8 cellular contexts compared by ENCODE assay signal in the genomic region with DNA sequence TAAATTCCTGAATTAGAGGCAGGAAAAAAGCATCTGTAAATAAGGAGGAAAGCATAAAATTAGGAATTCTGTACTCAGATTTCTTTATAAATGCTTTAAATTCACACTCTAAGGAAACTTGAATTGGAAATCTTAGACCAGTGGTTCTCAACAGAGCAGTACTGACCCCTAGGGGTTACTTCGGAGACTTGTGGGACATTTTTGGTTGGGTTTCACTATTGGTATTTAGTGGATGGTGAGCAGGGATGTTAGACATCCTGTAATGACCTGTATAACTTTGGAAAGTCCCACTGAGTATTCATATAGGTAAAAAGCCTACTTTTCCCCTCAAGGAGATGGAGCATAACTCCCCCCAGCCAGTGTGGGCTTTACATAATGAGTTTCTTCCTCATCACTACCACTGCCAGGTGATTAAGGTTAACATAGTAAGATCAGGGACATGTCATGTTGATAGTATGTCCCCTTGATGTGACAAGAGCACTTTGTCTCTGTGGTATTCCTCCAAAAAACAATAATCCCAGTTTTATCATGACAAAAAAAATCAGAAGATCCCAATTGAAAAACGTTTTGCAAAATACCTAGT. TPM values are rescaled to one million over a fixed set of nuclear protein-coding genes. Genes with fewer than 3 reads are reported as not detected.
DNase-seq lines count a peak whose midpoint lies in the region; ATAC-seq, FAIRE-seq and TF ChIP-seq lines count a peak whose summit lies in the region.

No MANE protein-coding gene starts in this region.

- H3K27me3 Mint-ChIP-seq in brain, result no peaks in the 10 kb centered on the region
- peaks cover 0 to 2% (median 0%) of the 10 kb centered on the region in 3 donors for H3K27me3 Mint-ChIP-seq in immature natural killer cell (ENCODE audit: low read depth in 3 of 3)
- no peaks in the 10 kb centered on the region for H3K27me3 Mint-ChIP-seq in stimulated activated naive CD8-positive, alpha-beta T cell treated with anti-CD3 and anti-CD28 coated beads, Interleukin-15, amount 100 ng/mL, for 72 hours

- H3K4me1 Mint-ChIP-seq in brain (no peaks in the 10 kb centered on the region), immature natural killer cell (peaks cover 10 to 12% of the 10 kb centered on the region in 2 donors)
- peaks cover 31% of the 10 kb centered on the region for H3K4me1 Mint-ChIP-seq in stimulated activated naive CD8-positive, alpha-beta T cell treated with anti-CD3 and anti-CD28 coated beads, Interleukin-15, amount 100 ng/mL, for 72 hours

- TF ChIP-seq CTCF in brain (conservative IDR thresholded peaks at IDR 0.05), result peak; percentile 63 to 76

- peak; percentile 33 for FAIRE-seq in HTR-8/SVneo (lab: Jason Lieb, UNC)

- peak; percentile 71 for ATAC-seq in GM21367 (IDR thresholded peaks at IDR 0.05; ENCODE audit: unreplicated experiment)
- ATAC-seq in stimulated activated naive CD8-positive, alpha-beta T cell treated with anti-CD3 and anti-CD28 coated beads, Interleukin-15, amount 100 ng/mL, for 72 hours, result peak; percentile 97

- no peak overlapping the region for H3K4me3 Mint-ChIP-seq in brain
- no peak overlapping the region for H3K4me3 Mint-ChIP-seq in immature natural killer cell
- peak overlapping the region in 1 of 2 donors; percentile 0 for H3K4me3 Mint-ChIP-seq in stimulated activated naive CD8-positive, alpha-beta T cell treated with anti-CD3 and anti-CD28 coated beads, Interleukin-15, amount 100 ng/mL, for 72 hours

- H3K27ac Mint-ChIP-seq in brain (no peak overlapping the region), immature natural killer cell (no peak overlapping the region)
- H3K27ac Mint-ChIP-seq in stimulated activated naive CD8-positive, alpha-beta T cell treated with anti-CD3 and anti-CD28 coated beads, Interleukin-15, amount 100 ng/mL, for 72 hours, result no peak overlapping the region

- DNase-seq in NCI-H2107 treated with DMSO at 0.1 percent for 48 hours (lab: John Stamatoyannopoulos, UW; ENCODE audit: unreplicated experiment) (peak; percentile 27), NCI-H2107 (lab: John Stamatoyannopoulos, UW) (no peak), HTR-8/SVneo (ENCODE audit: insufficient read length, low spot score) (peak; percentile 56), RPMI7951 (ENCODE audit: low read depth) (peak; percentile 52), immature natural killer cell (peak; percentile 32 to 46 (median 38))
- peak; percentile 21 to 46 for DNase-seq in stimulated activated naive CD8-positive, alpha-beta T cell treated with anti-CD3 and anti-CD28 coated beads, Interleukin-15, amount 100 ng/mL, for 72 hours

- H3K36me3 Mint-ChIP-seq in brain (peaks cover 22% of the 10 kb centered on the region), immature natural killer cell (peaks cover 11 to 20% (median 17%) of the 10 kb centered on the region in 3 donors)

- H3K9me3 Mint-ChIP-seq in brain (no peaks in the 10 kb centered on the region), immature natural killer cell (no peaks in the 10 kb centered on the region)
- H3K9me3 Mint-ChIP-seq in stimulated activated naive CD8-positive, alpha-beta T cell treated with anti-CD3 and anti-CD28 coated beads, Interleukin-15, amount 100 ng/mL, for 72 hours, result peaks cover 0 to 7% of the 10 kb centered on the region in 2 donors

RNA-seq across cellular contexts. Expression of a gene that starts 31.0 kb away (rescaled TPM):
- total RNA-seq in RPMI7951 (2014; rRNA removed; shearing (Covaris generic)), result 224 and 263 TPM in 2 replicates
- polyA plus RNA-seq in brain (ENCODE audit: insufficient read depth, low read depth, low replicate concordance), result 190 TPM
- 100 to 1,000 TPM in 2 of 3 donors, 10 to 100 TPM in 1; 87.1 to 186 (median 128) TPM for polyA plus RNA-seq in immature natural killer cell

RNA-seq across cellular contexts. Expression of a gene that starts 32.2 kb away (rescaled TPM):
- total RNA-seq in RPMI7951 (2014; rRNA removed; shearing (Covaris generic)), result 2.8 and 3.4 TPM in 2 replicates
- polyA plus RNA-seq in brain (ENCODE audit: insufficient read depth, low read depth, low replicate concordance) (12.9 TPM), immature natural killer cell (10 to 100 TPM in 2 of 3 donors, 1 to 10 TPM in 1; 5.3 to 12.3 (median 10.9) TPM)

RNA-seq across cellular contexts. Expression of a gene that starts 43.1 kb away (rescaled TPM):
- under 0.01 TPM in 1 of 2 replicates, not detected in the other for total RNA-seq in RPMI7951 (2014; rRNA removed; shearing (Covaris generic))
- polyA plus RNA-seq in brain (ENCODE audit: insufficient read depth, low read depth, low replicate concordance) (not detected), immature natural killer cell (not detected)
